ENCODE assay signal across 8 cellular contexts in genomic region chr5:119453045-119453383, GRCh38. TPM values are rescaled to one million over a fixed set of nuclear protein-coding genes. Genes with fewer than 3 reads are reported as not detected.
A peak's percentile ranks its signal among the peaks of the same experiment; 100 is the strongest.
DNase-seq lines count a peak whose midpoint lies in the region; ATAC-seq, FAIRE-seq and TF ChIP-seq lines count a peak whose summit lies in the region.

No MANE protein-coding gene starts in this region.

- TF ChIP-seq POLR2A in A549 (IDR thresholded peaks at IDR 0.05; ENCODE audit: low read length), result no peak

- 12% methylated on average over 13 of the region's 13 CpGs for WGBS in A549 (ENCODE audit: missing lambda C conversion rate)

- H3K9me2 ChIP-seq in SU-DHL-6 (replicated peaks; ENCODE audit: insufficient read depth, low read length), result no peaks in the 10 kb centered on the region

- DNase-seq in A549 (ENCODE audit: low read depth in 1 of 2, low spot score in 1 of 2) (peak; percentile 14), fibroblast of lung (ENCODE audit: low read depth in 2 of 2) (peak; percentile 38 to 65), HEK293T (ENCODE audit: extremely low spot score) (no peak), NK-92 (lab: John Stamatoyannopoulos, UW; ENCODE audit: unreplicated experiment) (no peak)
- DNase-seq in natural killer cell treated with Interleukin-12 subunit alpha and Interleukin-12 subunit beta and Interleukin-15 and Interleukin-18, amount 100 ng/mL, for 72 hours (ENCODE audit: low spot score), result no peak

- H3K27ac Mint-ChIP-seq in natural killer cell treated with Interleukin-12 subunit alpha and Interleukin-12 subunit beta and Interleukin-15 and Interleukin-18, amount 100 ng/mL, for 72 hours, result peak overlapping the region; percentile 81 to 86

- H3K4me1 ChIP-seq in A549 (peaks cover 10% of the 10 kb centered on the region; the same call in 1 of the 3 replicates), fibroblast of lung (ENCODE audit: control insufficient read depth, extremely low read depth, insufficient read depth, low read length) (no peaks in the 10 kb centered on the region)

- H3K9ac ChIP-seq in SU-DHL-6 (ENCODE audit: low read length) (peak overlapping the region; percentile 61), fibroblast of lung (ENCODE audit: insufficient read depth, low read length) (peak overlapping the region; percentile 58)

- no peaks in the 10 kb centered on the region for H3F3A ChIP-seq in SU-DHL-6 (ENCODE audit: insufficient read depth)

- H3K79me2 ChIP-seq in SU-DHL-6 (ENCODE audit: insufficient read depth, low read length) (peaks cover 16% of the 10 kb centered on the region; the same call in 1 of the 2 replicates), fibroblast of lung (ENCODE audit: control insufficient read depth, insufficient read depth, low read length) (peaks cover 1% of the 10 kb centered on the region)

- H3K27me3 Mint-ChIP-seq in natural killer cell treated with Interleukin-12 subunit alpha and Interleukin-12 subunit beta and Interleukin-15 and Interleukin-18, amount 100 ng/mL, for 72 hours, result peaks cover 4 to 15% of the 10 kb centered on the region in 2 donors

- H3K4me2 ChIP-seq in A549 (peak overlapping the region; percentile 63), SU-DHL-6 (ENCODE audit: low read depth, low read length, poor library complexity, severe bottlenecking) (peak overlapping the region; percentile 84), fibroblast of lung (ENCODE audit: extremely low read depth, insufficient read depth, low read length) (peak overlapping the region; percentile 80)

- peak overlapping the region; percentile 81 to 91 for H3K27ac ChIP-seq in A549
- 0 out of 2 replicates have a peak overlapping the region, but pooled peaks have one; percentile 47 for H3K27ac ChIP-seq in SU-DHL-6 (ENCODE audit: low read depth, low read length)
- H3K27ac ChIP-seq in fibroblast of lung (ENCODE audit: insufficient read depth, low read length), result peak overlapping the region; percentile 65

- H3K9me3 Mint-ChIP-seq in natural killer cell treated with Interleukin-12 subunit alpha and Interleukin-12 subunit beta and Interleukin-15 and Interleukin-18, amount 100 ng/mL, for 72 hours, result no peaks in the 10 kb centered on the region

- no peaks in the 10 kb centered on the region; the same call in 1 of the 2 replicates for H3K36me3 ChIP-seq in SU-DHL-6 (ENCODE audit: low read length)
- H3K36me3 ChIP-seq in fibroblast of lung (ENCODE audit: control insufficient read depth, insufficient read depth, low read length), result no peaks in the 10 kb centered on the region

- no peaks in the 10 kb centered on the region for H3K27me3 ChIP-seq in SU-DHL-6 (ENCODE audit: low read length)
- H3K27me3 ChIP-seq in fibroblast of lung (ENCODE audit: control insufficient read depth, insufficient read depth, low read length), result no peaks in the 10 kb centered on the region

- no peak for TF ChIP-seq EP300 in A549 (IDR thresholded peaks at IDR 0.05)

- TF ChIP-seq CTCF in A549 (IDR thresholded peaks at IDR 0.05), result no peak
- TF ChIP-seq CTCF in SU-DHL-6 (IDR thresholded peaks at IDR 0.05; ENCODE audit: insufficient read depth, low read length, poor library complexity, severe bottlenecking), result no peak
- TF ChIP-seq CTCF in fibroblast of lung (conservative IDR thresholded peaks at IDR 0.05 in 1 of 2, IDR thresholded peaks at IDR 0.05 in 1 of 2; ENCODE audit: low read depth in 1 of 2, low read length in 2 of 2), result no peak

- H3K9me3 ChIP-seq in A549 (no peaks in the 10 kb centered on the region), SU-DHL-6 (ENCODE audit: insufficient read depth, low read length) (0 out of 2 replicates have a peak, but pooled peaks cover 3% of the 10 kb centered on the region), fibroblast of lung (ENCODE audit: control insufficient read depth, insufficient read depth, low read depth, low read length) (no peaks in the 10 kb centered on the region)

- ATAC-seq in A549 (peak; percentile 30 to 42; a peak in 5 of 6 replicates), GM18508 (IDR thresholded peaks at IDR 0.05; ENCODE audit: insufficient read depth, unreplicated experiment) (peak; percentile 2), HG03139 (IDR thresholded peaks at IDR 0.05; ENCODE audit: unreplicated experiment) (peak; percentile 2)
- peak in 1 of 2 donors; percentile 14 for ATAC-seq in natural killer cell treated with Interleukin-12 subunit alpha and Interleukin-12 subunit beta and Interleukin-15 and Interleukin-18, amount 100 ng/mL, for 72 hours

- H3K4me3 Mint-ChIP-seq in natural killer cell treated with Interleukin-12 subunit alpha and Interleukin-12 subunit beta and Interleukin-15 and Interleukin-18, amount 100 ng/mL, for 72 hours, result peak overlapping the region; percentile 98

- CTCF ChIA-PET in A549 (lab: Yijun Ruan, JAX) (interaction anchor here (1.1 to 1.8 kb wide), 3 partner anchors 17 to 41 kb away, joined by 3 to 6 read pairs (median 3); no protein-coding TSS in a partner anchor), HEK293T (lab: Yijun Ruan, JAX) (interaction anchor here (1.9 kb wide), 1 partner anchor 9 kb away, joined by 5 read pairs; no protein-coding TSS in a partner anchor)

- TF ChIP-seq RAD21 in A549 (conservative IDR thresholded peaks at IDR 0.05 in 1 of 2, IDR thresholded peaks at IDR 0.05 in 1 of 2), result no peak

- H3K36me3 Mint-ChIP-seq in natural killer cell treated with Interleukin-12 subunit alpha and Interleukin-12 subunit beta and Interleukin-15 and Interleukin-18, amount 100 ng/mL, for 72 hours, result no peaks in the 10 kb centered on the region

- no peak for FAIRE-seq in A549 (lab: Jason Lieb, UNC)

- H2AFZ ChIP-seq in SU-DHL-6 (ENCODE audit: low read depth, low read length, severe bottlenecking), result peak overlapping the region; percentile 84
- peak overlapping the region; percentile 47 for H2AFZ ChIP-seq in fibroblast of lung (ENCODE audit: low read length)

- peaks cover 12 to 14% of the 10 kb centered on the region in 2 donors for H3K4me1 Mint-ChIP-seq in natural killer cell treated with Interleukin-12 subunit alpha and Interleukin-12 subunit beta and Interleukin-15 and Interleukin-18, amount 100 ng/mL, for 72 hours (ENCODE audit: low read depth in 2 of 2)

- H4K20me1 ChIP-seq in SU-DHL-6 (ENCODE audit: low read depth, low read length) (no peaks in the 10 kb centered on the region), fibroblast of lung (ENCODE audit: control insufficient read depth, extremely low read depth, insufficient read depth, low read length) (no peaks in the 10 kb centered on the region)

- H3K4me3 ChIP-seq in A549 (peak overlapping the region; percentile 66), SU-DHL-6 (ENCODE audit: insufficient read depth, low read length, poor library complexity, severe bottlenecking) (peak overlapping the region; percentile 69), fibroblast of lung (replicated peaks in 1 of 4; ENCODE audit: control extremely low read depth in 1 of 4, insufficient read depth in 1 of 4, low read depth in 3 of 4, low read length in 4 of 4) (peak overlapping the region; percentile 58 to 78 (median 68))

- POLR2A ChIA-PET in A549 (lab: Yijun Ruan, JAX) (interaction anchor here (0.6 to 1.2 kb wide), 2 partner anchors 9 to 14 kb away, joined by 3 read pairs; no protein-coding TSS in a partner anchor), HEK293T (lab: Yijun Ruan, JAX) (interaction anchor here (0.8 to 2.4 kb wide), 4 partner anchors 9 to 382 kb away, joined by 3 to 14 read pairs (median 4); partner anchors contain the start of gene DMXL1)

TF ChIP-seq in A549, 52 proteins besides CTCF, POLR2A, EP300 and RAD21 (continues in another document):
- TF ChIP-seq POLR2AphosphoS2 (conservative IDR thresholded peaks at IDR 0.05; ENCODE audit: low read length) (no peak), HOXB13 (CRISPR knock-in tag; IDR thresholded peaks at IDR 0.05; ENCODE audit: low read depth) (no peak), HEYL (CRISPR knock-in tag; IDR thresholded peaks at IDR 0.05) (no peak), CHD2 (IDR thresholded peaks at IDR 0.05; ENCODE audit: low read length, partially characterized antibody) (no peak), ZC3H11A (IDR thresholded peaks at IDR 0.05) (no peak), SREBF2 (IDR thresholded peaks at IDR 0.05) (no peak), HOXB5 (CRISPR knock-in tag; IDR thresholded peaks at IDR 0.05) (no peak), MAFK (IDR thresholded peaks at IDR 0.05; ENCODE audit: partially characterized antibody) (no peak), RNF2 (IDR thresholded peaks at IDR 0.05; ENCODE audit: borderline replicate concordance, low read depth) (no peak), ZFP36 (IDR thresholded peaks at IDR 0.05; ENCODE audit: borderline replicate concordance, partially characterized antibody) (no peak), ZNF302 (CRISPR knock-in tag; IDR thresholded peaks at IDR 0.05) (no peak), HOXA7 (CRISPR knock-in tag; IDR thresholded peaks at IDR 0.05) (no peak)

TF ChIP-seq in HEK293T, 16 proteins besides CTCF, POLR2A, EP300 and RAD21 (continues in another document):
- TF ChIP-seq LEF1 (IDR thresholded peaks at IDR 0.05; ENCODE audit: borderline replicate concordance) (no peak), HDGF (IDR thresholded peaks at IDR 0.05; ENCODE audit: borderline replicate concordance) (no peak), L3MBTL2 (conservative IDR thresholded peaks at IDR 0.05) (no peak), FOXA1 (IDR thresholded peaks at IDR 0.05) (no peak), CTBP1 (IDR thresholded peaks at IDR 0.05; ENCODE audit: borderline replicate concordance) (no peak), FOXK2 (IDR thresholded peaks at IDR 0.05) (no peak), FOXM1 (IDR thresholded peaks at IDR 0.05; ENCODE audit: borderline replicate concordance) (no peak), ARNT (IDR thresholded peaks at IDR 0.05) (no peak), NFRKB (IDR thresholded peaks at IDR 0.05) (no peak)

RNA-seq across cellular contexts. Expression of gene HSD17B4, which starts 0.7 kb away (rescaled TPM):
- polyA plus RNA-seq in A549 (2011; rRNA removed) (121 and 175 TPM in 2 replicates), A549 (2017; fragmentation: RNase III; extraction: RNeasy Plus Mini Kit Qiagen cat#74134 plus additional on column Dnase treatment) (105 to 135 TPM (median 134 TPM) in 3 replicates), fibroblast of lung (162 and 187 TPM in 2 replicates)
- polyA plus RNA-seq in A549 (2012; cell fraction: cytosol; rRNA removed), result 49.4 and 52.5 TPM in 2 replicates
- 27.5 and 84.6 TPM in 2 replicates for polyA plus RNA-seq in A549 (2012; cell fraction: nucleus; rRNA removed)
- 123 and 127 TPM in 2 replicates for polyA minus RNA-seq in A549 (2011; rRNA and poly(A)+ RNA removed)
- 201 and 340 TPM in 2 replicates for total RNA-seq in fibroblast of lung
- polyA plus RNA-seq in fibroblast of lung (2012), result 107 and 113 TPM in 2 replicates
- polyA minus RNA-seq in fibroblast of lung (ENCODE audit: low replicate concordance), result 23.8 and 124 TPM in 2 replicates
- total RNA-seq in natural killer cell treated with Interleukin-12 subunit alpha and Interleukin-12 subunit beta and Interleukin-15 and Interleukin-18, amount 100 ng/mL, for 72 hours, result 100 to 1,000 TPM; 100 to 121 TPM

Comparison
In these comparisons a context has a peak if more than half of its experiments do, and no peak if none do; other contexts are left out.
1. DNase-seq: peak in A549 (2 of 2) and fibroblast of lung (2 of 2); none in natural killer cell treated with Interleukin-12 subunit alpha and Interleukin-12 subunit beta and Interleukin-15 and Interleukin-18, amount 100 ng/mL, for 72 hours (single experiment), HEK293T (single experiment) and NK-92 (single experiment).
2. Peak in every context shown above with its lines, with median percentiles within 50 percentile points of each other: H3K27ac ChIP-seq, H3K4me2 ChIP-seq and H3K4me3 ChIP-seq.